Comparison of ENCODE assay signal across 8 cellular contexts in genomic region chr3:10320320-10320677, GRCh38. TPM values are rescaled to one million over a fixed set of nuclear protein-coding genes. Genes with fewer than 3 reads are reported as not detected.
DNase-seq lines count a peak whose midpoint lies in the region; ATAC-seq and TF ChIP-seq lines count a peak whose summit lies in the region.

No MANE protein-coding gene starts in this region.

- H3K27me3 ChIP-seq in muscle layer of duodenum (ENCODE audit: low read depth, low read length), result no peaks in the 10 kb centered on the region

- peak overlapping the region; percentile 99 for H3K27ac Mint-ChIP-seq in chondrocyte (ENCODE audit: unreplicated experiment)

- peaks cover 35 to 39% of the 10 kb centered on the region in 2 donors for H3K36me3 ChIP-seq in muscle layer of duodenum (ENCODE audit: control insufficient read depth in 1 of 2, insufficient read depth in 2 of 2, low read length in 2 of 2)

- H3K4me1 ChIP-seq in muscle layer of duodenum (ENCODE audit: control insufficient read depth in 1 of 2, insufficient read depth in 2 of 2, low read length in 2 of 2), result peaks cover 9 to 21% of the 10 kb centered on the region in 2 donors

- no peak for TF ChIP-seq CTCF in AG09309 (IDR thresholded peaks at IDR 0.05; ENCODE audit: control insufficient read depth, insufficient read depth, low read depth, low read length, missing control alignments)
- no peak for TF ChIP-seq CTCF in chondrocyte (IDR thresholded peaks at IDR 0.05)

- peaks cover 5% of the 10 kb centered on the region for H3K36me3 Mint-ChIP-seq in chondrocyte (ENCODE audit: low read depth)

- H3K4me1 Mint-ChIP-seq in chondrocyte (ENCODE audit: low read depth), result peaks cover 22% of the 10 kb centered on the region

- ATAC-seq in HG03571 (IDR thresholded peaks at IDR 0.05; ENCODE audit: unreplicated experiment), result peak; percentile 4

- H3K27me3 Mint-ChIP-seq in chondrocyte (ENCODE audit: low read depth), result peaks cover 10% of the 10 kb centered on the region

- no peaks in the 10 kb centered on the region for H3K9me3 Mint-ChIP-seq in chondrocyte (ENCODE audit: low read depth)

- no peak for DNase-seq in AG09309 (ENCODE audit: low read depth)
- no peak for DNase-seq in chondrocyte (ENCODE audit: low spot score)
- DNase-seq in DMS114 treated with DMSO at 0.1 percent for 48 hours (lab: John Stamatoyannopoulos, UW; ENCODE audit: unreplicated experiment), result no peak
- no peak for DNase-seq in hypothalamus (lab: John Stamatoyannopoulos, UW)
- DNase-seq in COR-L47 (lab: John Stamatoyannopoulos, UW), result no peak
- DNase-seq in DMS 273 (lab: John Stamatoyannopoulos, UW; ENCODE audit: unreplicated experiment), result no peak

- peak overlapping the region; percentile 99 for H3K4me3 ChIP-seq in AG09309 (ENCODE audit: control insufficient read depth, low read depth, low read length)
- H3K4me3 ChIP-seq in muscle layer of duodenum (ENCODE audit: low read depth in 1 of 2, low read length in 2 of 2), result peak overlapping the region; percentile 91 to 96

- peak overlapping the region; percentile 86 for H3K4me3 Mint-ChIP-seq in chondrocyte (ENCODE audit: unreplicated experiment)

- no peaks in the 10 kb centered on the region for H3K9me3 ChIP-seq in muscle layer of duodenum (ENCODE audit: control insufficient read depth in 1 of 2, low read length in 2 of 2)

- peak overlapping the region; percentile 92 for H3K27ac ChIP-seq in muscle layer of duodenum (ENCODE audit: low read length)

RNA-seq across cellular contexts. Expression of gene SEC13, which starts 0.6 kb away (rescaled TPM):
- 197 to 243 TPM (median 198 TPM) in 3 replicates for total RNA-seq in chondrocyte

RNA-seq across cellular contexts. Expression of gene GHRL, which starts 27.6 kb away (rescaled TPM):
- not detected in 3 replicates for total RNA-seq in chondrocyte
